ENCODE assay signal across 13 cellular contexts in the genomic region with DNA sequence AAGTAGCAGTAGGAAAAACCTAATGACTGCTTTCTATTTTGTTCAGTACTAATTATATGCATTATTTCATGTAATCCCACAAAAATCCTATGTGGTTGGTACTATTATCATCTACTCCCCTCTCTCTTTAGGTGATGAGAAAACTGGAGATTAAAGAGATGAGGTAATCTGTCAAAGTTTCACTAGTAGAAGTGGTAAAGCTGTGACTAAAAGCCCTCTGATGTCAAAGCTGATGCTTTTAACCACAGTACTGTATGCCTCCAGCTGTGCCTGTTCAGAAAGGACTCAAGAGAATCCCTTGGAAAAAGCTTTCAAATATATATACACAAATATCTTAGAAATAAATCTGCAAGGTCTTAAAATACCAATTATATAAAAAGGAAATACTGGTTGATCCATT. TPM values are rescaled to one million over a fixed set of nuclear protein-coding genes. Genes with fewer than 3 reads are reported as not detected.
DNase-seq lines count a peak whose midpoint lies in the region; ATAC-seq and TF ChIP-seq lines count a peak whose summit lies in the region.
"Had no signal": no experiment of that assay in that cellular context is flagged by ENCODE, and none has a peak within 500 bp of the region (broad histone marks: within the 10 kb centered on the region; RNA-seq: fewer than 3 reads in every experiment).

No MANE protein-coding gene starts in this region.

- H3K4me3 ChIP-seq in GM12865 (ENCODE audit: low read depth, low read length) = no peak overlapping the region
- no peak overlapping the region for H3K4me3 ChIP-seq in astrocyte of the spinal cord (ENCODE audit: low read depth, low read length)
- H3K4me3 ChIP-seq: SJSA1, skin epidermis had no signal

- intact Hi-C loops in Right ventricle myocardium superior (cut with DNase I) = no loop called here

- TF ChIP-seq CTCF in GM12865 (IDR thresholded peaks at IDR 0.05; ENCODE audit: insufficient read depth, low read depth, low read length, missing control alignments) (no peak), astrocyte of the spinal cord (IDR thresholded peaks at IDR 0.05; ENCODE audit: low read depth, low read length) (no peak), nephron progenitor cell (IDR thresholded peaks at IDR 0.05) (no peak)

- DNase-seq in GM12865 (ENCODE audit: low read depth) (peak; percentile 37), astrocyte of the spinal cord (ENCODE audit: low read depth, low spot score) (peak; percentile 84), hypothalamus (lab: John Stamatoyannopoulos, UW) (no peak), Right ventricle myocardium superior (no peak), nephron progenitor cell (no peak)
- no peak for DNase-seq in stimulated activated CD4-positive, alpha-beta T cell treated with anti-CD3 and anti-CD28 coated beads, Interleukin-2, amount 100 ng/mL, for 24 hours
- DNase-seq: COR-L47; effector memory CD4-positive, alpha-beta T cell; NCI-H1694 had no signal

- no peak overlapping the region for H3K4me3 Mint-ChIP-seq in nephron progenitor cell

- H3K27me3 Mint-ChIP-seq in nephron progenitor cell (ENCODE audit: low read depth, poor library complexity) = no peaks in the 10 kb centered on the region

- H3K4me1 Mint-ChIP-seq in nephron progenitor cell = no peaks in the 10 kb centered on the region

- no peaks in the 10 kb centered on the region for H3K9me3 Mint-ChIP-seq in nephron progenitor cell

- in situ Hi-C loops in astrocyte of the spinal cord (cut with HindIII; ENCODE audit: low sequenced_read_pairs) = no loop called here

- H3K36me3 Mint-ChIP-seq in nephron progenitor cell (ENCODE audit: low read depth) = peaks cover 80% of the 10 kb centered on the region

- ATAC-seq in GM19397 (IDR thresholded peaks at IDR 0.05; ENCODE audit: unreplicated experiment) = peak; percentile 58
- ATAC-seq in HG03066 (IDR thresholded peaks at IDR 0.05; ENCODE audit: low read depth, unreplicated experiment) = peak; percentile 63
- no peak for ATAC-seq in Right ventricle myocardium superior (ENCODE audit: poor library complexity)

- no peak overlapping the region for H3K27ac Mint-ChIP-seq in nephron progenitor cell

RNA-seq across cellular contexts. Expression of gene PHIP, which starts 38.0 kb away (rescaled TPM):
- total RNA-seq in Right ventricle myocardium superior = 13.3 TPM

Comparison
In these comparisons a context has a peak if more than half of its experiments do, and no peak if none do; other contexts are left out.
1. DNase-seq: peak in GM12865 (single experiment) and astrocyte of the spinal cord (single experiment); none in stimulated activated CD4-positive, alpha-beta T cell treated with anti-CD3 and anti-CD28 coated beads, Interleukin-2, amount 100 ng/mL, for 24 hours (0 of 2), hypothalamus (0 of 51), Right ventricle myocardium superior (single experiment) and nephron progenitor cell (single experiment).